Comparison of ENCODE assay signal across 8 cellular contexts in genomic region chr11:65662802-65663633, GRCh38. TPM values are rescaled to one million over a fixed set of nuclear protein-coding genes. Genes with fewer than 3 reads are reported as not detected.
A peak's percentile ranks its signal among the peaks of the same experiment; 100 is the strongest.
DNase-seq lines count a peak whose midpoint lies in the region; ATAC-seq and TF ChIP-seq lines count a peak whose summit lies in the region.

Gene RELA, minus strand, starts transcription at chr11:65662916. Its CDS starts 84 bp downstream, at chr11:65662832.

- H4K20me1 ChIP-seq in mammary epithelial cell (ENCODE audit: insufficient read depth, low read length): no peaks in the 10 kb centered on the region

- peak; percentile 96 for DNase-seq in A673 (ENCODE audit: low spot score)
- peak; percentile 88 for DNase-seq in NCI-H2171 (lab: John Stamatoyannopoulos, UW)
- peak; percentile 95 for DNase-seq in mammary epithelial cell
- DNase-seq in immature natural killer cell: peak; percentile 89 to 91 (median 90)
- DNase-seq in spleen: peak; percentile 98

- H3K27ac ChIP-seq in A673 (ENCODE audit: low read depth, low read length, poor library complexity, severe bottlenecking): peak within 1 kb of the TSS; percentile 85
- H3K27ac ChIP-seq in mammary epithelial cell (ENCODE audit: insufficient read depth, low read depth, low read length): peak within 1 kb of the TSS; percentile 82
- H3K27ac ChIP-seq in spleen: peak within 1 kb of the TSS; percentile 93 to 99 (median 98)

- in situ Hi-C loops in mammary epithelial cell (cut with MboI; ENCODE audit: low sequenced_read_pairs in 2 of 2): no loop called here

- H3K36me3 Mint-ChIP-seq in immature natural killer cell: peaks cover 10 to 21% (median 11%) of the 10 kb centered on the region in 3 donors

- H3K9me3 ChIP-seq in A673 (ENCODE audit: low read depth, low read length, poor library complexity, severe bottlenecking) (no peaks in the 10 kb centered on the region), mammary epithelial cell (replicated peaks; ENCODE audit: insufficient read depth, low read length) (no peaks in the 10 kb centered on the region), spleen (no peaks in the 10 kb centered on the region)

- H3K27me3 Mint-ChIP-seq in immature natural killer cell (ENCODE audit: low read depth in 3 of 3): peaks cover 12 to 19% (median 19%) of the 10 kb centered on the region in 3 donors

- dilution Hi-C loops in mammary epithelial cell (cut with HindIII; ENCODE audit: low sequenced_read_pairs): no loop called here

- H3K27me3 ChIP-seq in A673 (replicated peaks; ENCODE audit: insufficient read depth, low read depth, low read length, poor library complexity) (no peaks in the 10 kb centered on the region), mammary epithelial cell (ENCODE audit: insufficient read depth, low read length) (no peaks in the 10 kb centered on the region), spleen (replicated peaks in 1 of 7) (no peaks in the 10 kb centered on the region)

- peak within 1 kb of the TSS; percentile 88 to 92 (median 90) for H3K4me3 Mint-ChIP-seq in immature natural killer cell

- intact Hi-C loops in A673 (cut with micrococcal nuclease; ENCODE audit: unreplicated experiment): no loop called here
- intact Hi-C loops in mammary epithelial cell (cut with micrococcal nuclease): loop anchor here (1.0 to 5.0 kb wide), 4 partner anchors 10 to 254 kb away; partner anchors contain the start of genes C11orf68, DRAP1, FAM89B and MAP3K11
- intact Hi-C loops in spleen (cut with DNase I; ENCODE audit: low total_unique reads): no loop called here

- H3K9ac ChIP-seq in mammary epithelial cell (ENCODE audit: insufficient read depth, low read length): peak within 1 kb of the TSS; percentile 87

- CTCF ChIA-PET in A673 (lab: Charles Lee) (interaction anchor here (0.6 kb wide), 1 partner anchor 117 kb away, joined by 14 read pairs; no protein-coding TSS in a partner anchor), mammary epithelial cell (lab: Charles Lee; ENCODE audit: low non-redundant PET) (interaction anchor here (0.5 to 0.6 kb wide), 2 partner anchors 14 to 155 kb away, joined by 3 read pairs; no protein-coding TSS in a partner anchor)

- H3K9me3 Mint-ChIP-seq in immature natural killer cell: peaks cover 0 to 2% (median 0%) of the 10 kb centered on the region in 6 donors

- H3K4me1 ChIP-seq in A673 (ENCODE audit: insufficient read depth, low read length, poor library complexity, severe bottlenecking) (peaks cover 7% of the 10 kb centered on the region), mammary epithelial cell (ENCODE audit: insufficient read depth, low read length) (peaks cover 17% of the 10 kb centered on the region), spleen (peaks cover 17 to 61% (median 43%) of the 10 kb centered on the region in 6 donors)

- ATAC-seq in GM18520 (IDR thresholded peaks at IDR 0.05; ENCODE audit: unreplicated experiment) (peak; percentile 80), HG03060 (IDR thresholded peaks at IDR 0.05; ENCODE audit: low read depth, unreplicated experiment) (peak; percentile 65)

- WGBS in mammary epithelial cell (ENCODE audit: low coverage, missing lambda C conversion rate): 2% methylated on average over 12 of the region's 91 CpGs
- 0 to 1% (median 0%) methylated on average over 16 to 91 of the region's 91 CpGs for WGBS in spleen, 5 donors

- H3K27ac Mint-ChIP-seq in immature natural killer cell: peak within 1 kb of the TSS; percentile 92 to 98 (median 96)

- H3K4me3 ChIP-seq in A673 (ENCODE audit: low read depth, low read length, poor library complexity, severe bottlenecking): peak within 1 kb of the TSS; percentile 79
- peak within 1 kb of the TSS; percentile 97 for H3K4me3 ChIP-seq in WI38 (ENCODE audit: low read depth, low read length)
- peak within 1 kb of the TSS; percentile 83 to 94 (median 86) for H3K4me3 ChIP-seq in mammary epithelial cell (replicated peaks in 1 of 3; ENCODE audit: insufficient read depth in 1 of 3, low read depth in 2 of 3, low read length in 3 of 3)
- peak within 1 kb of the TSS; percentile 62 to 97 (median 86) for H3K4me3 ChIP-seq in spleen

- POLR2A ChIA-PET in A673 (lab: Charles Lee; ENCODE audit: low non-redundant PET): interaction anchor here (0.6 to 1.1 kb wide), 3 partner anchors 67 to 230 kb away, joined by 3 to 11 read pairs (median 7); partner anchors contain the start of gene KCNK7

- peak within 1 kb of the TSS; percentile 95 for H3K4me2 ChIP-seq in mammary epithelial cell (ENCODE audit: insufficient read depth, low read depth, low read length)

- H3K36me3 ChIP-seq in A673 (ENCODE audit: insufficient read depth, low read length, poor library complexity, severe bottlenecking): peaks cover 34% of the 10 kb centered on the region
- H3K36me3 ChIP-seq in mammary epithelial cell (ENCODE audit: insufficient read depth, low read length): peaks cover 7% of the 10 kb centered on the region
- peaks cover 5 to 43% (median 37%) of the 10 kb centered on the region in 6 donors for H3K36me3 ChIP-seq in spleen

- H2AFZ ChIP-seq in mammary epithelial cell (ENCODE audit: low read depth, low read length): peak within 1 kb of the TSS; percentile 90

- peaks cover 42% of the 10 kb centered on the region for H3K79me2 ChIP-seq in mammary epithelial cell (ENCODE audit: insufficient read depth, low read length)

- no peak for TF ChIP-seq CTCF in A673 (conservative IDR thresholded peaks at IDR 0.05; ENCODE audit: low read depth, low read length)
- no peak for TF ChIP-seq CTCF in WI38 (IDR thresholded peaks at IDR 0.05; ENCODE audit: low read depth, low read length)
- TF ChIP-seq CTCF in mammary epithelial cell (conservative IDR thresholded peaks at IDR 0.05 in 1 of 2, IDR thresholded peaks at IDR 0.05 in 1 of 2; ENCODE audit: extremely low read depth in 1 of 2, insufficient read depth in 1 of 2, low read depth in 1 of 2, low read length in 2 of 2): no peak
- TF ChIP-seq CTCF in spleen (IDR thresholded peaks at IDR 0.05 in 8 of 11, conservative IDR thresholded peaks at IDR 0.05 in 3 of 11): peak in 4 of 11 experiments; percentile 15 to 53 (median 33)

- BruUV-seq in A673 (replicated peaks; lab: Mats Ljungman, UMichigan) (TSS peak; percentile 81), mammary epithelial cell (replicated peaks; lab: Mats Ljungman, UMichigan) (no TSS peak)

- peak in 2 of 3 donors; percentile 44 to 82 for TF ChIP-seq POLR2A in spleen (IDR thresholded peaks at IDR 0.05)

- peaks cover 34 to 44% of the 10 kb centered on the region in 2 donors for H3K4me1 Mint-ChIP-seq in immature natural killer cell

RNA-seq across cellular contexts. Expression of gene RELA, which starts in this region (rescaled TPM):
- 92.0 and 99.3 TPM in 2 replicates for total RNA-seq in A673 (2021)
- 10 to 100 TPM; 23.7 to 79.0 TPM for total RNA-seq in mammary epithelial cell
- 33.5 TPM for polyA plus RNA-seq in mammary epithelial cell
- polyA minus RNA-seq in mammary epithelial cell: 61.3 TPM
- polyA plus RNA-seq in immature natural killer cell: 10 to 100 TPM; 38.5 to 88.4 (median 41.8) TPM
- 100 to 1,000 TPM in 1 of 7 donors, 10 to 100 TPM in 6; 68.2 to 115 (median 85.3) TPM for total RNA-seq in spleen
- 10 to 100 TPM; 25.8 to 43.0 (median 25.9) TPM for polyA plus RNA-seq in spleen

Comparison
In these comparisons a context has a peak if more than half of its experiments do, and no peak if none do; other contexts are left out.
1. Peak in every context shown above with its lines: DNase-seq, ATAC-seq, H3K4me3 ChIP-seq and H3K27ac ChIP-seq.